2 cellular contexts compared by ENCODE assay signal in genomic region chr15:89837830-89838178, GRCh38.
TF ChIP-seq lines count a peak whose summit lies in the region.

No MANE protein-coding gene starts in this region.

TF ChIP-seq in SK-N-SH, 30 proteins besides CTCF, POLR2A, EP300 and RAD21 (continued from another document):
- TF ChIP-seq, protein P1, sequence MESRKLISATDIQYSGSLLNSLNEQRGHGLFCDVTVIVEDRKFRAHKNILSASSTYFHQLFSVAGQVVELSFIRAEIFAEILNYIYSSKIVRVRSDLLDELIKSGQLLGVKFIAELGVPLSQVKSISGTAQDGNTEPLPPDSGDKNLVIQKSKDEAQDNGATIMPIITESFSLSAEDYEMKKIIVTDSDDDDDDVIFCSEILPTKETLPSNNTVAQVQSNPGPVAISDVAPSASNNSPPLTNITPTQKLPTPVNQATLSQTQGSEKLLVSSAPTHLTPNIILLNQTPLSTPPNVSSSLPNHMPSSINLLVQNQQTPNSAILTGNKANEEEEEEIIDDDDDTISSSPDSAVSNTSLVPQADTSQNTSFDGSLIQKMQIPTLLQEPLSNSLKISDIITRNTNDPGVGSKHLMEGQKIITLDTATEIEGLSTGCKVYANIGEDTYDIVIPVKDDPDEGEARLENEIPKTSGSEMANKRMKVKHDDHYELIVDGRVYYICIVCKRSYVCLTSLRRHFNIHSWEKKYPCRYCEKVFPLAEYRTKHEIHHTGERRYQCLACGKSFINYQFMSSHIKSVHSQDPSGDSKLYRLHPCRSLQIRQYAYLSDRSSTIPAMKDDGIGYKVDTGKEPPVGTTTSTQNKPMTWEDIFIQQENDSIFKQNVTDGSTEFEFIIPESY (IDR thresholded peaks at IDR 0.05; ENCODE audit: borderline replicate concordance, low read depth) = no peak
- TF ChIP-seq JUND (IDR thresholded peaks at IDR 0.05) (no peak), CHD2 (IDR thresholded peaks at IDR 0.05; ENCODE audit: low read length, partially characterized antibody) (no peak), POLR2AphosphoS5 (IDR thresholded peaks at IDR 0.05; ENCODE audit: low read depth, low read length) (no peak), GATA2 (CRISPR knock-in tag; IDR thresholded peaks at IDR 0.05) (no peak)
- TF ChIP-seq, protein P2, sequence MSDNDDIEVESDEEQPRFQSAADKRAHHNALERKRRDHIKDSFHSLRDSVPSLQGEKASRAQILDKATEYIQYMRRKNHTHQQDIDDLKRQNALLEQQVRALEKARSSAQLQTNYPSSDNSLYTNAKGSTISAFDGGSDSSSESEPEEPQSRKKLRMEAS (IDR thresholded peaks at IDR 0.05; ENCODE audit: low read depth) = no peak
TF ChIP-seq in SK-N-SH: peak in this region for 0.

TF ChIP-seq in SK-N-SH treated with all-trans-retinoic acid at 6 μM for 48 hours, 23 proteins besides CTCF, POLR2A, EP300 and RAD21 (continued from another document):
- no peak for TF ChIP-seq ZFP30 (CRISPR knock-in tag; IDR thresholded peaks at IDR 0.05)
- no peak for TF ChIP-seq BACH2 (CRISPR knock-in tag; IDR thresholded peaks at IDR 0.05; ENCODE audit: borderline replicate concordance)
- TF ChIP-seq TCF4 (CRISPR knock-in tag; IDR thresholded peaks at IDR 0.05; ENCODE audit: borderline replicate concordance) = no peak
